ENCODE assay signal across 8 cellular contexts in genomic region chr10:110498087-110498981, GRCh38. TPM values are rescaled to one million over a fixed set of nuclear protein-coding genes. Genes with fewer than 3 reads are reported as not detected.
DNase-seq lines count a peak whose midpoint lies in the region; ATAC-seq and TF ChIP-seq lines count a peak whose summit lies in the region.

No MANE protein-coding gene starts in this region.

- peak; percentile 5 for ATAC-seq in HG02870 (IDR thresholded peaks at IDR 0.05; ENCODE audit: unreplicated experiment)
- ATAC-seq in activated T-helper 17 cell treated with anti-CD3 and anti-CD28 coated beads, Interleukin-2, amount 50 U/mL, for 72 hours (replicated peaks): peak; percentile 6
- no peak for ATAC-seq in GM18520 (IDR thresholded peaks at IDR 0.05; ENCODE audit: unreplicated experiment)

- no peak for TF ChIP-seq POLR2A in ovary (IDR thresholded peaks at IDR 0.05)

- peaks cover 31% of the 10 kb centered on the region for H3K27me3 ChIP-seq in NT2/D1 (ENCODE audit: insufficient read depth, insufficient read length)
- H3K27me3 ChIP-seq in ovary: no peaks in the 10 kb centered on the region

- intact Hi-C loops in ovary (cut with DNase I): no loop called here

- peak overlapping the region; percentile 96 for H3K27ac Mint-ChIP-seq in activated T-helper 17 cell treated with anti-CD3 and anti-CD28 coated beads, Interleukin-2, amount 50 U/mL, for 72 hours

- H3K36me3 ChIP-seq in NT2/D1 (ENCODE audit: insufficient read depth, insufficient read length, low read length) (peaks cover 10% of the 10 kb centered on the region), ovary (no peaks in the 10 kb centered on the region)

- 2 to 4% (median 2%) methylated on average over 39 to 107 of the region's 107 CpGs for WGBS in ovary, 3 donors

- H3K4me3 ChIP-seq in NT2/D1 (ENCODE audit: insufficient read length, low read depth) (peak overlapping the region; percentile 71), foreskin fibroblast (ENCODE audit: low read depth in 1 of 2, low read length in 2 of 2) (peak overlapping the region; percentile 72 to 85), ovary (peak overlapping the region; percentile 83)

- H3K36me3 Mint-ChIP-seq in activated T-helper 17 cell treated with anti-CD3 and anti-CD28 coated beads, Interleukin-2, amount 50 U/mL, for 72 hours (ENCODE audit: low read depth): peaks cover 80% of the 10 kb centered on the region

- no peaks in the 10 kb centered on the region for H3K9me3 ChIP-seq in NT2/D1 (ENCODE audit: insufficient read depth, low read length)
- H3K9me3 ChIP-seq in ovary: no peaks in the 10 kb centered on the region

- H3K9me3 Mint-ChIP-seq in activated T-helper 17 cell treated with anti-CD3 and anti-CD28 coated beads, Interleukin-2, amount 50 U/mL, for 72 hours: no peaks in the 10 kb centered on the region

- peak overlapping the region; percentile 81 for H3K9ac ChIP-seq in NT2/D1 (ENCODE audit: insufficient read length, low read depth)

- TF ChIP-seq CTCF in foreskin fibroblast (IDR thresholded peaks at IDR 0.05; ENCODE audit: low read depth, low read length): no peak
- TF ChIP-seq CTCF in ovary (IDR thresholded peaks at IDR 0.05): peak in 1 of 3 donors; percentile 14

- H3K4me1 ChIP-seq in NT2/D1 (ENCODE audit: insufficient read depth, insufficient read length): peaks cover 10% of the 10 kb centered on the region
- H3K4me1 ChIP-seq in ovary (ENCODE audit: insufficient read depth): peaks cover 10% of the 10 kb centered on the region

- TF ChIP-seq EP300 in ovary (IDR thresholded peaks at IDR 0.05): no peak

- DNase-seq in NCI-H2171 treated with DMSO at 0.1 percent for 48 hours (lab: John Stamatoyannopoulos, UW) (peak; percentile 19), NCI-H2171 (lab: John Stamatoyannopoulos, UW) (no peak), NT2/D1 (ENCODE audit: low read depth, low spot score) (no peak), foreskin fibroblast (peak in 1 of 2 donors; percentile 81), ovary (peak; percentile 48 to 79 (median 65))

- peak overlapping the region; percentile 97 for H3K4me3 Mint-ChIP-seq in activated T-helper 17 cell treated with anti-CD3 and anti-CD28 coated beads, Interleukin-2, amount 50 U/mL, for 72 hours

- H3K27me3 Mint-ChIP-seq in activated T-helper 17 cell treated with anti-CD3 and anti-CD28 coated beads, Interleukin-2, amount 50 U/mL, for 72 hours: no peaks in the 10 kb centered on the region

- peak overlapping the region; percentile 76 for H3K27ac ChIP-seq in ovary

- H3K4me1 Mint-ChIP-seq in activated T-helper 17 cell treated with anti-CD3 and anti-CD28 coated beads, Interleukin-2, amount 50 U/mL, for 72 hours: peaks cover 44% of the 10 kb centered on the region

RNA-seq across cellular contexts. Expression of gene DUSP5, which starts 0.6 kb away (rescaled TPM):
- 100 to 1,000 TPM in 1 of 2 donors, 10 to 100 TPM in 1; 43.2 to 107 TPM for total RNA-seq in activated T-helper 17 cell treated with anti-CD3 and anti-CD28 coated beads, Interleukin-2, amount 50 U/mL, for 72 hours
- total RNA-seq in ovary: 10 to 100 TPM in 3 of 7 donors, 1 to 10 TPM in 4; 2.5 to 21.6 (median 6.2) TPM
- 10 to 100 TPM in 1 of 2 donors, 1 to 10 TPM in 1; 5.4 to 11.2 TPM for polyA plus RNA-seq in ovary

Comparison
In these comparisons a context has a peak if more than half of its experiments do, and no peak if none do; other contexts are left out.
1. DNase-seq: peak in NCI-H2171 treated with DMSO at 0.1 percent for 48 hours (single experiment) and ovary (5 of 5); none in NCI-H2171 (single experiment) and NT2/D1 (single experiment).
2. Peak in every context shown above with its lines, with median percentiles within 50 percentile points of each other: H3K4me3 ChIP-seq.